In genomic region chr12:46179693-46180452, GRCh38 we compare ENCODE assay signal across 1 cellular context.
TF ChIP-seq lines count a peak whose summit lies in the region.

No MANE protein-coding gene starts in this region.

TF ChIP-seq in GM12878, 131 proteins besides CTCF, POLR2A, EP300 and RAD21 (continued from another document and continues in another):
- TF ChIP-seq ZNF24 (IDR thresholded peaks at IDR 0.05) (0 out of 2 replicates have a peak, but pooled peaks have one; percentile 27), NR2F1 (conservative IDR thresholded peaks at IDR 0.05) (peak; percentile 77), SPI1 (IDR thresholded peaks at IDR 0.05; ENCODE audit: borderline replicate concordance, insufficient read depth, low read depth, low read length) (no peak), PKNOX1 (IDR thresholded peaks at IDR 0.05) (no peak), PAX5 (IDR thresholded peaks at IDR 0.05; ENCODE audit: borderline replicate concordance, low read depth, low read length) (0 out of 2 replicates have a peak, but pooled peaks have one; percentile 25), LARP7 (IDR thresholded peaks at IDR 0.05) (peak; percentile 20; the same call in 1 of the 2 replicates), MTA2 (IDR thresholded peaks at IDR 0.05; ENCODE audit: low read depth) (peak; percentile 100), DPF2 (IDR thresholded peaks at IDR 0.05) (peak; percentile 94), CHD2 (IDR thresholded peaks at IDR 0.05; ENCODE audit: borderline replicate concordance, low read depth, low read length) (peak; percentile 43; the same call in 1 of the 2 replicates), E2F8 (IDR thresholded peaks at IDR 0.05; ENCODE audit: low read depth, partially characterized antibody) (peak; percentile 7), NFIC (IDR thresholded peaks at IDR 0.05; ENCODE audit: low read depth, low read length) (peak; percentile 41; the same call in 1 of the 2 replicates), GATAD2B (conservative IDR thresholded peaks at IDR 0.05; ENCODE audit: low read depth) (peak; percentile 73), BHLHE40 (IDR thresholded peaks at IDR 0.05; ENCODE audit: borderline replicate concordance in 1 of 2, low read depth in 2 of 2, low read length in 1 of 2) (peak; percentile 55 to 56; a peak in 2 of 4 replicates), NBN (IDR thresholded peaks at IDR 0.05) (peak; percentile 80; the same call in 1 of the 2 replicates), BCLAF1 (IDR thresholded peaks at IDR 0.05) (0 out of 2 replicates have a peak, but pooled peaks have one; percentile 12), ZNF217 (IDR thresholded peaks at IDR 0.05) (peak; percentile 83; the same call in 1 of the 2 replicates), BMI1 (IDR thresholded peaks at IDR 0.05; ENCODE audit: borderline replicate concordance) (peak; percentile 64; the same call in 1 of the 2 replicates), EGR1 (IDR thresholded peaks at IDR 0.05; ENCODE audit: borderline replicate concordance in 1 of 2, low read depth in 2 of 2, low read length in 2 of 2) (no peak), MLLT1 (IDR thresholded peaks at IDR 0.05) (peak; percentile 81; the same call in 1 of the 2 replicates), ZSCAN29 (IDR thresholded peaks at IDR 0.05) (peak; percentile 59; the same call in 1 of the 2 replicates), MEF2B (IDR thresholded peaks at IDR 0.05; ENCODE audit: partially characterized antibody, poor library complexity, severe bottlenecking) (peak; percentile 88), ATF7 (IDR thresholded peaks at IDR 0.05; ENCODE audit: low read depth) (peak; percentile 71), BACH1 (IDR thresholded peaks at IDR 0.05; ENCODE audit: borderline replicate concordance) (peak; percentile 72; the same call in 1 of the 2 replicates), IKZF2 (IDR thresholded peaks at IDR 0.05) (peak; percentile 92 to 94), RUNX3 (IDR thresholded peaks at IDR 0.05; ENCODE audit: low read length) (peak; percentile 87), CBX3 (IDR thresholded peaks at IDR 0.05; ENCODE audit: borderline replicate concordance, low read depth) (no peak), ATF2 (IDR thresholded peaks at IDR 0.05; ENCODE audit: low read length) (peak; percentile 42; the same call in 1 of the 2 replicates)
- TF ChIP-seq, protein P1, sequence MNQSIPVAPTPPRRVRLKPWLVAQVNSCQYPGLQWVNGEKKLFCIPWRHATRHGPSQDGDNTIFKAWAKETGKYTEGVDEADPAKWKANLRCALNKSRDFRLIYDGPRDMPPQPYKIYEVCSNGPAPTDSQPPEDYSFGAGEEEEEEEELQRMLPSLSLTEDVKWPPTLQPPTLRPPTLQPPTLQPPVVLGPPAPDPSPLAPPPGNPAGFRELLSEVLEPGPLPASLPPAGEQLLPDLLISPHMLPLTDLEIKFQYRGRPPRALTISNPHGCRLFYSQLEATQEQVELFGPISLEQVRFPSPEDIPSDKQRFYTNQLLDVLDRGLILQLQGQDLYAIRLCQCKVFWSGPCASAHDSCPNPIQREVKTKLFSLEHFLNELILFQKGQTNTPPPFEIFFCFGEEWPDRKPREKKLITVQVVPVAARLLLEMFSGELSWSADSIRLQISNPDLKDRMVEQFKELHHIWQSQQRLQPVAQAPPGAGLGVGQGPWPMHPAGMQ (IDR thresholded peaks at IDR 0.05; ENCODE audit: borderline replicate concordance), result no peak
- TF ChIP-seq, protein P2, sequence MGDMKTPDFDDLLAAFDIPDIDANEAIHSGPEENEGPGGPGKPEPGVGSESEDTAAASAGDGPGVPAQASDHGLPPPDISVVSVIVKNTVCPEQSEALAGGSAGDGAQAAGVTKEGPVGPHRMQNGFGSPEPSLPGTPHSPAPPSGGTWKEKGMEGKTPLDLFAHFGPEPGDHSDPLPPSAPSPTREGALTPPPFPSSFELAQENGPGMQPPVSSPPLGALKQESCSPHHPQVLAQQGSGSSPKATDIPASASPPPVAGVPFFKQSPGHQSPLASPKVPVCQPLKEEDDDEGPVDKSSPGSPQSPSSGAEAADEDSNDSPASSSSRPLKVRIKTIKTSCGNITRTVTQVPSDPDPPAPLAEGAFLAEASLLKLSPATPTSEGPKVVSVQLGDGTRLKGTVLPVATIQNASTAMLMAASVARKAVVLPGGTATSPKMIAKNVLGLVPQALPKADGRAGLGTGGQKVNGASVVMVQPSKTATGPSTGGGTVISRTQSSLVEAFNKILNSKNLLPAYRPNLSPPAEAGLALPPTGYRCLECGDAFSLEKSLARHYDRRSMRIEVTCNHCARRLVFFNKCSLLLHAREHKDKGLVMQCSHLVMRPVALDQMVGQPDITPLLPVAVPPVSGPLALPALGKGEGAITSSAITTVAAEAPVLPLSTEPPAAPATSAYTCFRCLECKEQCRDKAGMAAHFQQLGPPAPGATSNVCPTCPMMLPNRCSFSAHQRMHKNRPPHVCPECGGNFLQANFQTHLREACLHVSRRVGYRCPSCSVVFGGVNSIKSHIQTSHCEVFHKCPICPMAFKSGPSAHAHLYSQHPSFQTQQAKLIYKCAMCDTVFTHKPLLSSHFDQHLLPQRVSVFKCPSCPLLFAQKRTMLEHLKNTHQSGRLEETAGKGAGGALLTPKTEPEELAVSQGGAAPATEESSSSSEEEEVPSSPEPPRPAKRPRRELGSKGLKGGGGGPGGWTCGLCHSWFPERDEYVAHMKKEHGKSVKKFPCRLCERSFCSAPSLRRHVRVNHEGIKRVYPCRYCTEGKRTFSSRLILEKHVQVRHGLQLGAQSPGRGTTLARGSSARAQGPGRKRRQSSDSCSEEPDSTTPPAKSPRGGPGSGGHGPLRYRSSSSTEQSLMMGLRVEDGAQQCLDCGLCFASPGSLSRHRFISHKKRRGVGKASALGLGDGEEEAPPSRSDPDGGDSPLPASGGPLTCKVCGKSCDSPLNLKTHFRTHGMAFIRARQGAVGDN (IDR thresholded peaks at IDR 0.05), result peak; percentile 68
- TF ChIP-seq, protein P3, sequence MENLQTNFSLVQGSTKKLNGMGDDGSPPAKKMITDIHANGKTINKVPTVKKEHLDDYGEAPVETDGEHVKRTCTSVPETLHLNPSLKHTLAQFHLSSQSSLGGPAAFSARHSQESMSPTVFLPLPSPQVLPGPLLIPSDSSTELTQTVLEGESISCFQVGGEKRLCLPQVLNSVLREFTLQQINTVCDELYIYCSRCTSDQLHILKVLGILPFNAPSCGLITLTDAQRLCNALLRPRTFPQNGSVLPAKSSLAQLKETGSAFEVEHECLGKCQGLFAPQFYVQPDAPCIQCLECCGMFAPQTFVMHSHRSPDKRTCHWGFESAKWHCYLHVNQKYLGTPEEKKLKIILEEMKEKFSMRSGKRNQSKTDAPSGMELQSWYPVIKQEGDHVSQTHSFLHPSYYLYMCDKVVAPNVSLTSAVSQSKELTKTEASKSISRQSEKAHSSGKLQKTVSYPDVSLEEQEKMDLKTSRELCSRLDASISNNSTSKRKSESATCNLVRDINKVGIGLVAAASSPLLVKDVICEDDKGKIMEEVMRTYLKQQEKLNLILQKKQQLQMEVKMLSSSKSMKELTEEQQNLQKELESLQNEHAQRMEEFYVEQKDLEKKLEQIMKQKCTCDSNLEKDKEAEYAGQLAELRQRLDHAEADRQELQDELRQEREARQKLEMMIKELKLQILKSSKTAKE (IDR thresholded peaks at IDR 0.05; ENCODE audit: low read depth, poor library complexity, severe bottlenecking), result peak; percentile 66
- TF ChIP-seq, protein P4, sequence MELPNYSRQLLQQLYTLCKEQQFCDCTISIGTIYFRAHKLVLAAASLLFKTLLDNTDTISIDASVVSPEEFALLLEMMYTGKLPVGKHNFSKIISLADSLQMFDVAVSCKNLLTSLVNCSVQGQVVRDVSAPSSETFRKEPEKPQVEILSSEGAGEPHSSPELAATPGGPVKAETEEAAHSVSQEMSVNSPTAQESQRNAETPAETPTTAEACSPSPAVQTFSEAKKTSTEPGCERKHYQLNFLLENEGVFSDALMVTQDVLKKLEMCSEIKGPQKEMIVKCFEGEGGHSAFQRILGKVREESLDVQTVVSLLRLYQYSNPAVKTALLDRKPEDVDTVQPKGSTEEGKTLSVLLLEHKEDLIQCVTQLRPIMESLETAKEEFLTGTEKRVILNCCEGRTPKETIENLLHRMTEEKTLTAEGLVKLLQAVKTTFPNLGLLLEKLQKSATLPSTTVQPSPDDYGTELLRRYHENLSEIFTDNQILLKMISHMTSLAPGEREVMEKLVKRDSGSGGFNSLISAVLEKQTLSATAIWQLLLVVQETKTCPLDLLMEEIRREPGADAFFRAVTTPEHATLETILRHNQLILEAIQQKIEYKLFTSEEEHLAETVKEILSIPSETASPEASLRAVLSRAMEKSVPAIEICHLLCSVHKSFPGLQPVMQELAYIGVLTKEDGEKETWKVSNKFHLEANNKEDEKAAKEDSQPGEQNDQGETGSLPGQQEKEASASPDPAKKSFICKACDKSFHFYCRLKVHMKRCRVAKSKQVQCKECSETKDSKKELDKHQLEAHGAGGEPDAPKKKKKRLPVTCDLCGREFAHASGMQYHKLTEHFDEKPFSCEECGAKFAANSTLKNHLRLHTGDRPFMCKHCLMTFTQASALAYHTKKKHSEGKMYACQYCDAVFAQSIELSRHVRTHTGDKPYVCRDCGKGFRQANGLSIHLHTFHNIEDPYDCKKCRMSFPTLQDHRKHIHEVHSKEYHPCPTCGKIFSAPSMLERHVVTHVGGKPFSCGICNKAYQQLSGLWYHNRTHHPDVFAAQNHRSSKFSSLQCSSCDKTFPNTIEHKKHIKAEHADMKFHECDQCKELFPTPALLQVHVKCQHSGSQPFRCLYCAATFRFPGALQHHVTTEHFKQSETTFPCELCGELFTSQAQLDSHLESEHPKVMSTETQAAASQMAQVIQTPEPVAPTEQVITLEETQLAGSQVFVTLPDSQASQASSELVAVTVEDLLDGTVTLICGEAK (IDR thresholded peaks at IDR 0.05; ENCODE audit: borderline replicate concordance), result no peak
